8 cellular contexts compared by ENCODE assay signal in genomic region chr3:193592841-193593665, GRCh38. TPM values are rescaled to one million over a fixed set of nuclear protein-coding genes. Genes with fewer than 3 reads are reported as not detected.
DNase-seq lines count a peak whose midpoint lies in the region; FAIRE-seq and TF ChIP-seq lines count a peak whose summit lies in the region.

TSS of gene OPA1 (plus strand) at chr3:193593208. CDS start at chr3:193593378, 170 bp downstream.

- H3K36me3 Mint-ChIP-seq in HFFc6 (ENCODE audit: low read depth): peaks cover 15% of the 10 kb centered on the region
- H3K36me3 Mint-ChIP-seq in activated naive CD4-positive, alpha-beta T cell treated with anti-CD3 and anti-CD28 coated beads for 36 hours (ENCODE audit: low read depth): peaks cover 19% of the 10 kb centered on the region

- H3K36me3 ChIP-seq in neutrophil: no peaks in the 10 kb centered on the region

- no peaks in the 10 kb centered on the region for H3K9me3 Mint-ChIP-seq in HFFc6
- no peaks in the 10 kb centered on the region for H3K9me3 Mint-ChIP-seq in activated naive CD4-positive, alpha-beta T cell treated with anti-CD3 and anti-CD28 coated beads for 36 hours

- FAIRE-seq in frontal cortex (lab: Jason Lieb, UNC): no peak

- peak within 1 kb of the TSS; percentile 97 for H3K4me3 Mint-ChIP-seq in HFFc6
- peak within 1 kb of the TSS; percentile 93 for H3K4me3 Mint-ChIP-seq in activated naive CD4-positive, alpha-beta T cell treated with anti-CD3 and anti-CD28 coated beads for 36 hours

- H3K27ac Mint-ChIP-seq in HFFc6: peak within 1 kb of the TSS; percentile 96
- peak within 1 kb of the TSS; percentile 98 for H3K27ac Mint-ChIP-seq in activated naive CD4-positive, alpha-beta T cell treated with anti-CD3 and anti-CD28 coated beads for 36 hours

- TF ChIP-seq CTCF in HFFc6 (IDR thresholded peaks at IDR 0.05) (peak; percentile 50; the same call in 1 of the 2 replicates), neutrophil (IDR thresholded peaks at IDR 0.05) (peak; percentile 14)

- H3K27me3 ChIP-seq in neutrophil: no peaks in the 10 kb centered on the region

- peaks cover 3% of the 10 kb centered on the region; the same call in 1 of the 2 replicates for H3K27me3 Mint-ChIP-seq in HFFc6 (ENCODE audit: insufficient read depth)
- H3K27me3 Mint-ChIP-seq in activated naive CD4-positive, alpha-beta T cell treated with anti-CD3 and anti-CD28 coated beads for 36 hours (ENCODE audit: low read depth): no peaks in the 10 kb centered on the region

- peaks cover 16 to 33% of the 10 kb centered on the region in 2 experiments for H3K4me1 ChIP-seq in neutrophil (ENCODE audit: control insufficient read depth in 1 of 2, insufficient read depth in 1 of 2, low read depth in 1 of 2, low read length in 1 of 2)

- H3K9me3 ChIP-seq in neutrophil: no peaks in the 10 kb centered on the region

- intact Hi-C loops in activated naive CD4-positive, alpha-beta T cell treated with anti-CD3 and anti-CD28 coated beads for 36 hours (cut with micrococcal nuclease): loop anchor here (1.0 to 5.0 kb wide), 6 partner anchors 13 to 714 kb away; partner anchors contain the start of gene HES1

- peaks cover 43% of the 10 kb centered on the region for H3K4me1 Mint-ChIP-seq in HFFc6 (ENCODE audit: low read depth)
- peaks cover 46% of the 10 kb centered on the region for H3K4me1 Mint-ChIP-seq in activated naive CD4-positive, alpha-beta T cell treated with anti-CD3 and anti-CD28 coated beads for 36 hours (ENCODE audit: low read depth)

- CTCF ChIA-PET in activated naive CD4-positive, alpha-beta T cell treated with anti-CD3 and anti-CD28 coated beads for 36 hours (lab: Charles Lee): no interaction called here

- DNase-seq in GM04503 (ENCODE audit: low read depth) (peak; percentile 92), HFFc6 (peak; percentile 99), NAMALWA (ENCODE audit: low spot score) (peak; percentile 95), SK-N-DZ (ENCODE audit: low spot score) (peak; percentile 99), frontal cortex (ENCODE audit: low spot score in 2 of 2) (peak; percentile 86 to 89), substantia nigra (lab: John Stamatoyannopoulos, UW) (peak; percentile 76 to 97 (median 93))
- DNase-seq in activated naive CD4-positive, alpha-beta T cell treated with anti-CD3 and anti-CD28 coated beads for 36 hours: peak; percentile 96

- H3K27ac ChIP-seq in neutrophil: peak within 1 kb of the TSS; percentile 73
- peak within 1 kb of the TSS; percentile 78 for H3K27ac ChIP-seq in substantia nigra (ENCODE audit: low read depth, low read length, poor library complexity, severe bottlenecking)

- H3K4me3 ChIP-seq in neutrophil (ENCODE audit: low read depth in 1 of 2, low read length in 1 of 2): peak within 1 kb of the TSS; percentile 77 to 82

RNA-seq across cellular contexts. Expression of gene OPA1, which starts in this region (rescaled TPM):
- 10 to 100 TPM; 55.7 to 69.0 (median 64.9) TPM for total RNA-seq in HFFc6 (2021; fragmentation: NEBNext Ultra II Directional; extraction: Animal tissue kit (Norgen Biotek cat#: 25700))
- 66.1 and 84.0 TPM in 2 replicates for polyA plus RNA-seq in SK-N-DZ (2014; cell fraction: cytosol; rRNA removed)
- 82.4 and 88.8 TPM in 2 replicates for polyA plus RNA-seq in SK-N-DZ (2014; cell fraction: nucleus; rRNA removed)
- 10 to 100 TPM; 91.7 to 96.0 TPM for total RNA-seq in activated naive CD4-positive, alpha-beta T cell treated with anti-CD3 and anti-CD28 coated beads for 36 hours
- total RNA-seq in frontal cortex: 136 TPM

Comparison
In these comparisons a context has a peak if more than half of its experiments do, and no peak if none do; other contexts are left out.
1. Peak in every context shown above with its lines: DNase-seq, H3K4me3 ChIP-seq and H3K27ac ChIP-seq.